1 cellular context compared by ENCODE assay signal in the genomic region with DNA sequence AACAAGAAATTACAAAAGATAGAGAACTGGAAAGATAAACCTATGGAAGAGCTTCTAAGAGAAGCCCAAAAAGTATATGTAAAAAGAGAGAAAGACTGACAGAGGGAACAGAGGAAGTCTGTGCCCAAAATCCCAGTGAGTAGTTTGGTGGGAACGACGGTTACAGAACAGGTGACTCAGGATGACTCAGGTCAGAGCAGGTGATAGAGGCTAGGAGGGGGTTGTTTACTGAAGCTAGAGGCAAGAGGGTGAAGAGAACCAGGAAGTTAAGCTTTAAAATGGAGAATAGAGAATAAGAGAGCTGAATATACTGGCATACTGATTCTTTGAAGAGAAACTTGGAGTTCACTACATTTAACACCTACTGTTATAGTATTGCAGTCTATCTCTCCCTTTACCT.
TF ChIP-seq lines count a peak whose summit lies in the region.
"Not testable (repeated sequence)": the region's sequence is repeated elsewhere in the genome, so short reads cannot be mapped to it uniquely, and the experiment has no call there.

No MANE protein-coding gene starts in this region.

TF ChIP-seq in K562, 482 proteins besides CTCF, POLR2A, EP300 and RAD21 (continued from another document and continues in another):
- TF ChIP-seq MGA (IDR thresholded peaks at IDR 0.05) = peak; percentile 33; the same call in 1 of the 2 replicates
- peak; percentile 66 for TF ChIP-seq TAF9B (IDR thresholded peaks at IDR 0.05; ENCODE audit: partially characterized antibody)
- peak; percentile 75 for TF ChIP-seq DPF2 (IDR thresholded peaks at IDR 0.05)
- TF ChIP-seq ARID1B (IDR thresholded peaks at IDR 0.05) = peak; percentile 74
- peak; percentile 96 for TF ChIP-seq FOSL1 (tag; conservative IDR thresholded peaks at IDR 0.05)
- peak in 1 of 2 experiments; percentile 39 for TF ChIP-seq AFF1 (IDR thresholded peaks at IDR 0.05; ENCODE audit: low read depth in 1 of 2, partially characterized antibody in 2 of 2)
- peak; percentile 29 for TF ChIP-seq DACH1 (IDR thresholded peaks at IDR 0.05; ENCODE audit: partially characterized antibody)
- TF ChIP-seq ATF7 (IDR thresholded peaks at IDR 0.05) = peak; percentile 33; the same call in 1 of the 2 replicates
- peak; percentile 70 for TF ChIP-seq CC2D1A (IDR thresholded peaks at IDR 0.05)
- peak; percentile 41; the same call in 1 of the 2 replicates for TF ChIP-seq MAFF (IDR thresholded peaks at IDR 0.05; ENCODE audit: low read length)
- TF ChIP-seq HDAC1 (IDR thresholded peaks at IDR 0.05) = peak in 1 of 2 experiments; percentile 41; a peak in 1 of 4 replicates
- TF ChIP-seq MTA1 (IDR thresholded peaks at IDR 0.05; ENCODE audit: borderline replicate concordance) = peak; percentile 47; the same call in 1 of the 2 replicates
- TF ChIP-seq, protein P1, sequence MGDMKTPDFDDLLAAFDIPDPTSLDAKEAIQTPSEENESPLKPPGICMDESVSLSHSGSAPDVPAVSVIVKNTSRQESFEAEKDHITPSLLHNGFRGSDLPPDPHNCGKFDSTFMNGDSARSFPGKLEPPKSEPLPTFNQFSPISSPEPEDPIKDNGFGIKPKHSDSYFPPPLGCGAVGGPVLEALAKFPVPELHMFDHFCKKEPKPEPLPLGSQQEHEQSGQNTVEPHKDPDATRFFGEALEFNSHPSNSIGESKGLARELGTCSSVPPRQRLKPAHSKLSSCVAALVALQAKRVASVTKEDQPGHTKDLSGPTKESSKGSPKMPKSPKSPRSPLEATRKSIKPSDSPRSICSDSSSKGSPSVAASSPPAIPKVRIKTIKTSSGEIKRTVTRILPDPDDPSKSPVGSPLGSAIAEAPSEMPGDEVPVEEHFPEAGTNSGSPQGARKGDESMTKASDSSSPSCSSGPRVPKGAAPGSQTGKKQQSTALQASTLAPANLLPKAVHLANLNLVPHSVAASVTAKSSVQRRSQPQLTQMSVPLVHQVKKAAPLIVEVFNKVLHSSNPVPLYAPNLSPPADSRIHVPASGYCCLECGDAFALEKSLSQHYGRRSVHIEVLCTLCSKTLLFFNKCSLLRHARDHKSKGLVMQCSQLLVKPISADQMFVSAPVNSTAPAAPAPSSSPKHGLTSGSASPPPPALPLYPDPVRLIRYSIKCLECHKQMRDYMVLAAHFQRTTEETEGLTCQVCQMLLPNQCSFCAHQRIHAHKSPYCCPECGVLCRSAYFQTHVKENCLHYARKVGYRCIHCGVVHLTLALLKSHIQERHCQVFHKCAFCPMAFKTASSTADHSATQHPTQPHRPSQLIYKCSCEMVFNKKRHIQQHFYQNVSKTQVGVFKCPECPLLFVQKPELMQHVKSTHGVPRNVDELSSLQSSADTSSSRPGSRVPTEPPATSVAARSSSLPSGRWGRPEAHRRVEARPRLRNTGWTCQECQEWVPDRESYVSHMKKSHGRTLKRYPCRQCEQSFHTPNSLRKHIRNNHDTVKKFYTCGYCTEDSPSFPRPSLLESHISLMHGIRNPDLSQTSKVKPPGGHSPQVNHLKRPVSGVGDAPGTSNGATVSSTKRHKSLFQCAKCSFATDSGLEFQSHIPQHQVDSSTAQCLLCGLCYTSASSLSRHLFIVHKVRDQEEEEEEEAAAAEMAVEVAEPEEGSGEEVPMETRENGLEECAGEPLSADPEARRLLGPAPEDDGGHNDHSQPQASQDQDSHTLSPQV (IDR thresholded peaks at IDR 0.05) = peak; percentile 73
- TF ChIP-seq MAFK (IDR thresholded peaks at IDR 0.05; ENCODE audit: low read length) = peak; percentile 35; the same call in 1 of the 2 replicates
- TF ChIP-seq C11orf30 (IDR thresholded peaks at IDR 0.05; ENCODE audit: low read depth) = peak; percentile 80
- peak; percentile 68; the same call in 1 of the 2 replicates for TF ChIP-seq NCOA1 (IDR thresholded peaks at IDR 0.05; ENCODE audit: low read depth)
- peak; percentile 72; the same call in 1 of the 2 replicates for TF ChIP-seq MITF (IDR thresholded peaks at IDR 0.05)
- TF ChIP-seq PKNOX1 (IDR thresholded peaks at IDR 0.05) = peak; percentile 55; the same call in 1 of the 2 replicates
- peak; percentile 31; the same call in 1 of the 2 replicates for TF ChIP-seq LEF1 (IDR thresholded peaks at IDR 0.05)
- 0 out of 2 replicates have a peak, but pooled peaks have one; percentile 65 for TF ChIP-seq CHAMP1 (IDR thresholded peaks at IDR 0.05)
- peak; percentile 76 for TF ChIP-seq CTBP1 (IDR thresholded peaks at IDR 0.05; ENCODE audit: borderline replicate concordance)
- peak; percentile 75; the same call in 1 of the 2 replicates for TF ChIP-seq SMARCE1 (IDR thresholded peaks at IDR 0.05)
- peak; percentile 56; the same call in 1 of the 2 replicates for TF ChIP-seq SOX6 (IDR thresholded peaks at IDR 0.05)
- peak; percentile 81 for TF ChIP-seq JUN (IDR thresholded peaks at IDR 0.05; ENCODE audit: borderline replicate concordance, low read depth, low read length)
- not testable (repeated sequence) for TF ChIP-seq JUN (CRISPR knock-in tag; IDR thresholded peaks at IDR 0.05; ENCODE audit: borderline replicate concordance)
- TF ChIP-seq SMARCC2 (IDR thresholded peaks at IDR 0.05; ENCODE audit: low read depth) = peak; percentile 73
- peak; percentile 11 for TF ChIP-seq FOS (IDR thresholded peaks at IDR 0.05; ENCODE audit: extremely low read depth, insufficient read length)
- TF ChIP-seq ZEB2 (IDR thresholded peaks at IDR 0.05) = peak; percentile 97
